26 cellular contexts compared by ENCODE assay signal in genomic region chrX:140066262-140066661, GRCh38.
DNase-seq lines count a peak whose midpoint lies in the region; ATAC-seq, FAIRE-seq and TF ChIP-seq lines count a peak whose summit lies in the region.
"Had no signal": no experiment of that assay in that cellular context is flagged by ENCODE, and none has a peak within 500 bp of the region (broad histone marks: within the 10 kb centered on the region; RNA-seq: fewer than 3 reads in every experiment).

No MANE protein-coding gene starts in this region.

- RAD21 ChIA-PET in GM12878 (lab: Charles Lee; ENCODE audit: unreplicated experiment) = no interaction called here

- no peaks in the 10 kb centered on the region for H4K20me1 ChIP-seq in GM12878 (ENCODE audit: control insufficient read depth, insufficient read depth)

- DNase-seq in CD1c-positive myeloid dendritic cell (ENCODE audit: extremely low spot score) = peak; percentile 9
- DNase-seq in Kasumi-1 (lab: John Stamatoyannopoulos, UW) = peak; percentile 3 to 26
- peak; percentile 39 for DNase-seq in NOMO-1 treated with dmso at 0.1 percent for 144 hours (lab: John Stamatoyannopoulos, UW; ENCODE audit: unreplicated experiment)
- no peak for DNase-seq in GM12878 (ENCODE audit: low read depth, low spot score)
- no peak for DNase-seq in omental fat pad (ENCODE audit: low spot score)
- DNase-seq in HK-2 (ENCODE audit: unreplicated experiment) = no peak
- DNase-seq in NCI-H524 treated with DMSO at 0.1 percent for 48 hours (lab: John Stamatoyannopoulos, UW) = no peak
- DNase-seq: BE2C; CD4-positive, alpha-beta memory T cell; H7; HFFc6; IMR-90; Karpas-422; MG63; NCI-H187; NCI-H2107; NCI-H226; NCI-H524; T-helper 1 cell had no signal

- no peaks in the 10 kb centered on the region for H3K27me3 ChIP-seq in GM12878 (replicated peaks in 1 of 2; ENCODE audit: control insufficient read depth in 2 of 2, insufficient read depth in 2 of 2, low read length in 1 of 2)
- H3K27me3 ChIP-seq: BE2C, MG63 had no signal

- no peaks in the 10 kb centered on the region for H3K36me3 ChIP-seq in GM12878 (ENCODE audit: control insufficient read depth in 2 of 2, insufficient read depth in 2 of 2, low read length in 1 of 2)
- H3K36me3 ChIP-seq: BE2C, MG63 had no signal

- TF ChIP-seq CTCF in GM12878 (IDR thresholded peaks at IDR 0.05 in 2 of 3, conservative IDR thresholded peaks at IDR 0.05 in 1 of 3; ENCODE audit: control insufficient read depth in 2 of 3, extremely low read depth in 1 of 3, insufficient read depth in 1 of 3, low read depth in 3 of 3, low read length in 3 of 3) (no peak), omental fat pad (IDR thresholded peaks at IDR 0.05) (no peak)

- no peak for TF ChIP-seq POLR2A in GM12878 (IDR thresholded peaks at IDR 0.05; ENCODE audit: low read depth, low read length)

- ATAC-seq in GM12878 = no peak; the same call in 2 of the 3 replicates
- ATAC-seq in omental fat pad (ENCODE audit: low FRiP score) = no peak
- ATAC-seq in HG02970 (IDR thresholded peaks at IDR 0.05; ENCODE audit: low FRiP score, unreplicated experiment) = no peak
- ATAC-seq: Right ventricle myocardium inferior had no signal

- no peak for TF ChIP-seq RAD21 in GM12878 (IDR thresholded peaks at IDR 0.05; ENCODE audit: insufficient read depth, low read depth, low read length)

- no peak for TF ChIP-seq EP300 in GM12878 (IDR thresholded peaks at IDR 0.05; ENCODE audit: borderline replicate concordance in 1 of 2, control insufficient read depth in 1 of 2, low read depth in 2 of 2, low read length in 2 of 2)

- no peak overlapping the region for H2AFZ ChIP-seq in GM12878 (ENCODE audit: control insufficient read depth, low read depth, low read length)

- H3K9me3 ChIP-seq in GM12878 (replicated peaks; ENCODE audit: control insufficient read depth, insufficient read depth, low read length) = no peaks in the 10 kb centered on the region
- H3K9me3 ChIP-seq: BE2C, MG63 had no signal

- no TSS peak for BruUV-seq in GM12878 (replicated peaks; lab: Mats Ljungman, UMichigan)

- H3K27ac ChIP-seq in GM12878 (ENCODE audit: control insufficient read depth, insufficient read depth) = no peak overlapping the region
- H3K27ac ChIP-seq: SK-N-MC had no signal

- no peak for FAIRE-seq in GM12878 (lab: Jason Lieb, UNC)
- FAIRE-seq: GM12891, GM18507, HTR-8/SVneo, RCC 7860 had no signal

- H3K4me1 ChIP-seq in GM12878 (ENCODE audit: control insufficient read depth, insufficient read depth, low read length) = no peaks in the 10 kb centered on the region
- H3K4me1 ChIP-seq: BE2C had no signal

- no peak overlapping the region for H3K4me3 ChIP-seq in GM12878
- H3K4me3 ChIP-seq: MG63, SK-N-MC had no signal

- in situ Hi-C loops in GM12878 (cut with MboI) = loop anchor here (25.0 kb wide), 1 partner anchor 596 kb away; no protein-coding TSS in a partner anchor

- no peak overlapping the region for H3K4me2 ChIP-seq in GM12878 (ENCODE audit: control insufficient read depth, insufficient read depth)

- no CpG with 5 or more reads among the region's 2 CpGs for WGBS in GM12878 (ENCODE audit: insufficient coverage, insufficient replicate concordance, low lambda C conversion rate, missing lambda C conversion rate)

- no peak overlapping the region for H3K9ac ChIP-seq in GM12878 (ENCODE audit: control insufficient read depth, insufficient read depth, low read length)

- no peaks in the 10 kb centered on the region for H3K79me2 ChIP-seq in GM12878 (ENCODE audit: control insufficient read depth, insufficient read depth, low read length)

- POLR2A ChIA-PET in GM12878 (lab: Charles Lee) = no interaction called here

- CTCF ChIA-PET in GM12878 (lab: Yijun Ruan, JAX) = interaction anchor here (0.7 to 2.7 kb wide), 2 partner anchors 10 to 1423 kb away, joined by 3 to 8 read pairs; no protein-coding TSS in a partner anchor

- intact Hi-C loops in GM12878 (cut with micrococcal nuclease; ENCODE audit: unreplicated experiment) = no loop called here

- SMC1A ChIA-PET in GM12878 (lab: Charles Lee; ENCODE audit: uncharacterized antibody, unreplicated experiment) = no interaction called here

TF ChIP-seq in GM12878, 131 proteins besides CTCF, POLR2A, EP300 and RAD21:
- TF ChIP-seq ATF3 (IDR thresholded peaks at IDR 0.05; ENCODE audit: borderline replicate concordance, extremely low read depth, low read depth, low read length) (no peak), MTA2 (IDR thresholded peaks at IDR 0.05; ENCODE audit: low read depth) (peak; percentile 48; the same call in 1 of the 2 replicates), IKZF2 (IDR thresholded peaks at IDR 0.05) (peak in 1 of 2 experiments; percentile 40; a peak in 2 of 4 replicates)

Comparison
In these comparisons a context has a peak if more than half of its experiments do, and no peak if none do; other contexts are left out.
1. DNase-seq: peak in CD1c-positive myeloid dendritic cell (single experiment), Kasumi-1 (2 of 2) and NOMO-1 treated with dmso at 0.1 percent for 144 hours (single experiment); none in GM12878 (single experiment), omental fat pad (single experiment), HK-2 (single experiment) and NCI-H524 treated with DMSO at 0.1 percent for 48 hours (single experiment).